ENCODE assay signal across 9 cellular contexts in the genomic region with DNA sequence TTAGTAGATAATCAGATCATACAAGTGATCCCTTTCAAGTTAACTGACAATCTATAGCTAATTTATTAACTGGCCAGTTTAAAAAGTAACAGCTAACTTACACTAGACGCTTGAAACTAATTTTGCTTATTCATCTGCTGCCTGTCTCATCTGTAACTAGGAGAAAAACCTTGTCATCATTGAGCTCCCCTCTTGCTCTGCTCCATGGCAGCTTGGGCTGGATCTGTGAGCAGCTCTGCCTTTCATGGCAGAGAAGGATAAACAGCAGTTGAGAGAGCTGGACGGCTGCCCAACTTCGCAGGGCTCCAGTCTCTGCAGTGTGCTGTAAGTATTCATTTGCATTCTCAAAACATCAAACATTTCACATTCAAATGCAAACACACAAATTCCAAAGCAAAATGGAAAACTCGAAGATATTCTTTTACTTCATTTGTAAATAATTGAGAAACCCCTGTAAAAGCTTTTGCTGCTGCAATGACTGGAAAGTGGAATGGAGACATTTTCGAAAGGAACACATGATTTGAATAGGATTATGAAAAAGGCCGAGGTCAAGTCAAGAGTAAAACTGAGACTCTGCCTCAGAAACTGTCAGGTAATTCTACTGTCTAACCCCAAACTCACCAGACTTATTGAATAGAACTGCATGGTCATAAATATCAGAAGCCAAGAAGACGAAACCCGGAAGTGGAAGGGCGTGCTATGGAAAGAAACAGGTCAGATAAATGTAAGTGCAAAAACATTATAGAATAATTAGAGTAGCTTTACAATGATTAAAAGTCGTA. TPM values are rescaled to one million over a fixed set of nuclear protein-coding genes. Genes with fewer than 3 reads are reported as not detected.
DNase-seq lines count a peak whose midpoint lies in the region; ATAC-seq and TF ChIP-seq lines count a peak whose summit lies in the region.
"Had no signal": no experiment of that assay in that cellular context is flagged by ENCODE, and none has a peak within 500 bp of the region (broad histone marks: within the 10 kb centered on the region; RNA-seq: fewer than 3 reads in every experiment).

No MANE protein-coding gene starts in this region.

- DNase-seq in DMS 273 treated with DMSO at 0.1 percent for 48 hours (lab: John Stamatoyannopoulos, UW) (peak; percentile 64), amniotic epithelial cell (ENCODE audit: low read depth) (peak; percentile 39), medulla oblongata (ENCODE audit: extremely low spot score) (peak; percentile 92), esophagus squamous epithelium (lab: John Stamatoyannopoulos, UW) (no peak)
- DNase-seq in natural killer cell treated with Interleukin-12 subunit alpha and Interleukin-12 subunit beta and Interleukin-15 and Interleukin-18, amount 100 ng/mL, for 72 hours (ENCODE audit: low spot score) = no peak
- no peak for DNase-seq in stimulated activated CD4-positive, alpha-beta T cell treated with anti-CD3 and anti-CD28 coated beads, Interleukin-2, amount 100 ng/mL, for 24 hours
- DNase-seq: activated naive CD4-positive, alpha-beta T cell treated with Interleukin-2 at 50 U/mL for 16 hours had no signal

- WGBS in esophagus squamous epithelium, 2 donors = 62 to 63% methylated on average over 10 of the region's 10 CpGs

- TF ChIP-seq CTCF in esophagus squamous epithelium (IDR thresholded peaks at IDR 0.05) = no peak

- H3K9me3 ChIP-seq in esophagus squamous epithelium = no peaks in the 10 kb centered on the region

- peak; percentile 45 for ATAC-seq in HG03139 (IDR thresholded peaks at IDR 0.05; ENCODE audit: unreplicated experiment)
- ATAC-seq in natural killer cell treated with Interleukin-12 subunit alpha and Interleukin-12 subunit beta and Interleukin-15 and Interleukin-18, amount 100 ng/mL, for 72 hours = no peak
- ATAC-seq in HG03378 (IDR thresholded peaks at IDR 0.05; ENCODE audit: unreplicated experiment) = no peak

- no peak for TF ChIP-seq POLR2A in esophagus squamous epithelium (IDR thresholded peaks at IDR 0.05)

- H3K4me3 ChIP-seq in esophagus squamous epithelium = no peak overlapping the region

- no peaks in the 10 kb centered on the region for H3K4me1 ChIP-seq in esophagus squamous epithelium

- no peak overlapping the region for H3K27ac Mint-ChIP-seq in natural killer cell treated with Interleukin-12 subunit alpha and Interleukin-12 subunit beta and Interleukin-15 and Interleukin-18, amount 100 ng/mL, for 72 hours

- peaks cover 22% of the 10 kb centered on the region for H3K36me3 Mint-ChIP-seq in natural killer cell treated with Interleukin-12 subunit alpha and Interleukin-12 subunit beta and Interleukin-15 and Interleukin-18, amount 100 ng/mL, for 72 hours

- H3K9me3 Mint-ChIP-seq in natural killer cell treated with Interleukin-12 subunit alpha and Interleukin-12 subunit beta and Interleukin-15 and Interleukin-18, amount 100 ng/mL, for 72 hours = no peaks in the 10 kb centered on the region

- no peaks in the 10 kb centered on the region for H3K27me3 ChIP-seq in esophagus squamous epithelium

- peaks cover 4 to 98% (median 9%) of the 10 kb centered on the region in 3 donors for H3K36me3 ChIP-seq in esophagus squamous epithelium

- no peaks in the 10 kb centered on the region for H3K4me1 Mint-ChIP-seq in natural killer cell treated with Interleukin-12 subunit alpha and Interleukin-12 subunit beta and Interleukin-15 and Interleukin-18, amount 100 ng/mL, for 72 hours (ENCODE audit: low read depth in 2 of 2)

- H3K27me3 Mint-ChIP-seq in natural killer cell treated with Interleukin-12 subunit alpha and Interleukin-12 subunit beta and Interleukin-15 and Interleukin-18, amount 100 ng/mL, for 72 hours = no peaks in the 10 kb centered on the region

- H3K27ac ChIP-seq in esophagus squamous epithelium = peak overlapping the region in 2 of 4 donors; percentile 16 to 23

- H3K4me3 Mint-ChIP-seq in natural killer cell treated with Interleukin-12 subunit alpha and Interleukin-12 subunit beta and Interleukin-15 and Interleukin-18, amount 100 ng/mL, for 72 hours = no peak overlapping the region

- intact Hi-C loops in esophagus squamous epithelium (cut with DNase I) = no loop called here

RNA-seq across cellular contexts. Expression of gene SLC35B4, which starts 17.6 kb away (rescaled TPM):
- 1 to 10 TPM; 3.7 to 8.6 (median 7.0) TPM for total RNA-seq in esophagus squamous epithelium
- total RNA-seq in natural killer cell treated with Interleukin-12 subunit alpha and Interleukin-12 subunit beta and Interleukin-15 and Interleukin-18, amount 100 ng/mL, for 72 hours = 10 to 100 TPM; 22.7 to 32.0 TPM

Comparison
In these comparisons a context has a peak if more than half of its experiments do, and no peak if none do; other contexts are left out.
1. DNase-seq: peak in DMS 273 treated with DMSO at 0.1 percent for 48 hours (single experiment), amniotic epithelial cell (single experiment) and medulla oblongata (single experiment); none in esophagus squamous epithelium (single experiment), natural killer cell treated with Interleukin-12 subunit alpha and Interleukin-12 subunit beta and Interleukin-15 and Interleukin-18, amount 100 ng/mL, for 72 hours (single experiment) and stimulated activated CD4-positive, alpha-beta T cell treated with anti-CD3 and anti-CD28 coated beads, Interleukin-2, amount 100 ng/mL, for 24 hours (0 of 2).